In genomic region chr10:13717936-13718772, GRCh38 we compare ENCODE assay signal across 8 cellular contexts.
DNase-seq lines count a peak whose midpoint lies in the region; TF ChIP-seq lines count a peak whose summit lies in the region.

No MANE protein-coding gene starts in this region.

- no peaks in the 10 kb centered on the region for H3K9me3 ChIP-seq in OCI-LY7 (ENCODE audit: low read length)
- H3K9me3 ChIP-seq in ovary = no peaks in the 10 kb centered on the region

- peak overlapping the region; percentile 32; the same call in 1 of the 2 replicates for H2AFZ ChIP-seq in OCI-LY7 (ENCODE audit: low read length)

- no peak for TF ChIP-seq POLR2A in ovary (IDR thresholded peaks at IDR 0.05)

- H3K27ac ChIP-seq in C4-2B (peak overlapping the region; percentile 70), OCI-LY7 (ENCODE audit: low read depth, low read length, poor library complexity, severe bottlenecking) (no peak overlapping the region), ovary (peak overlapping the region in 1 of 2 donors; percentile 52)

- H3K9me2 ChIP-seq in OCI-LY7 (ENCODE audit: insufficient read depth, low read length) = no peaks in the 10 kb centered on the region

- intact Hi-C loops in OCI-LY7 (cut with micrococcal nuclease; ENCODE audit: unreplicated experiment) = no loop called here
- intact Hi-C loops in ovary (cut with DNase I) = loop anchor here in 1 of 4 donors (10.0 kb wide), 1 partner anchor 57 kb away; no protein-coding TSS in a partner anchor

- WGBS in ovary, 3 donors = 7 to 14% (median 9%) methylated on average over 26 of the region's 26 CpGs

- H3K79me2 ChIP-seq in OCI-LY7 (ENCODE audit: insufficient read depth, low read depth, low read length) = no peaks in the 10 kb centered on the region

- DNase-seq in HCEC 1CT (peak; percentile 92), OCI-LY7 (ENCODE audit: low spot score) (no peak), foreskin fibroblast (peak; percentile 89 to 95), ovary (peak; percentile 41 to 83 (median 67)), NCI-H2227 treated with DMSO at 0.1 percent for 48 hours (lab: John Stamatoyannopoulos, UW) (no peak), HuH-7.5 (ENCODE audit: low spot score) (no peak)
- DNase-seq in activated effector memory CD4-positive, alpha-beta T cell treated with anti-CD3 and anti-CD28 coated beads, Interleukin-2, amount 50 U/mL, for 16 hours = peak; percentile 69

- H3K4me3 ChIP-seq in OCI-LY7 (ENCODE audit: low read depth, low read length, poor library complexity, severe bottlenecking) (no peak overlapping the region), foreskin fibroblast (ENCODE audit: low read depth in 1 of 2, low read length in 2 of 2) (peak overlapping the region in 1 of 2 donors; percentile 33), ovary (peak overlapping the region; percentile 30)

- BruUV-seq in OCI-LY7 (replicated peaks; lab: Mats Ljungman, UMichigan) = no TSS peak

- TF ChIP-seq CTCF in C4-2B (conservative IDR thresholded peaks at IDR 0.05) = no peak
- TF ChIP-seq CTCF in OCI-LY7 (conservative IDR thresholded peaks at IDR 0.05; ENCODE audit: low read length) = no peak
- TF ChIP-seq CTCF in foreskin fibroblast (IDR thresholded peaks at IDR 0.05; ENCODE audit: low read depth, low read length) = no peak
- TF ChIP-seq CTCF in ovary (IDR thresholded peaks at IDR 0.05) = no peak

- no peaks in the 10 kb centered on the region for H3K27me3 ChIP-seq in ovary

- H3K4me2 ChIP-seq in OCI-LY7 (ENCODE audit: low read length) = no peak overlapping the region

- CTCF ChIA-PET in OCI-LY7 (lab: Charles Lee; ENCODE audit: unreplicated experiment) = no interaction called here

- no peaks in the 10 kb centered on the region for H4K20me1 ChIP-seq in OCI-LY7 (ENCODE audit: insufficient read depth, low read length)

- TF ChIP-seq EP300 in ovary (IDR thresholded peaks at IDR 0.05) = no peak

- H3K36me3 ChIP-seq in OCI-LY7 (ENCODE audit: insufficient read depth, low read length) = no peaks in the 10 kb centered on the region
- H3K36me3 ChIP-seq in ovary = no peaks in the 10 kb centered on the region

- H3K4me1 ChIP-seq in OCI-LY7 (ENCODE audit: insufficient read depth, low read length, poor library complexity, severe bottlenecking) = peaks cover 4% of the 10 kb centered on the region
- peaks cover 5% of the 10 kb centered on the region for H3K4me1 ChIP-seq in ovary (ENCODE audit: insufficient read depth)

- POLR2A ChIA-PET in OCI-LY7 (lab: Charles Lee) = no interaction called here

Comparison
In these comparisons a context has a peak if more than half of its experiments do, and no peak if none do; other contexts are left out.
1. DNase-seq: peak in HCEC 1CT (single experiment), activated effector memory CD4-positive, alpha-beta T cell treated with anti-CD3 and anti-CD28 coated beads, Interleukin-2, amount 50 U/mL, for 16 hours (single experiment), foreskin fibroblast (2 of 2) and ovary (5 of 5); none in OCI-LY7 (single experiment), NCI-H2227 treated with DMSO at 0.1 percent for 48 hours (single experiment) and HuH-7.5 (single experiment).